ENCODE assay signal across 13 cellular contexts in the genomic region with DNA sequence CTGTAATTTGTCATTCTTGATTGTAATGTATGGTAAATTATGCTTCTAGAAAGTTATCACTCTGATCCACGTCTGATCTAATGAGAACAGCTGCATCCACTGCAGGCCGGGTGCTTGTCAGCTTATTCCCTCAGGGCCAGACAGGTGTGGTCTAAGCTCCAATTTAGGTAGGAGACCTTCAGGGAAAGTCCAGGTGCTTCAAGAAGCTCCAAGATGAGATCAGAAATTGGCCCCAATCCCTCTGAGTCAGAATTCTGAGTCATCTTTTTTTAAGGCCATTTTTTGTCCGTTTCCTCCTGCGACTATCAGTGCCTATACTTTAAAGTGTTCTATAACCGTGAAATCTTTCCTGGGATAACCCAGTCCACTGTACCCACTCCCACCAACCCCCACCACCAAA.
DNase-seq lines count a peak whose midpoint lies in the region; ATAC-seq, FAIRE-seq and TF ChIP-seq lines count a peak whose summit lies in the region.
"Had no signal": no experiment of that assay in that cellular context is flagged by ENCODE, and none has a peak within 500 bp of the region (broad histone marks: within the 10 kb centered on the region; RNA-seq: fewer than 3 reads in every experiment).

No MANE protein-coding gene starts in this region.

- peak; percentile 50 for DNase-seq in HTR-8/SVneo (ENCODE audit: insufficient read length, low spot score)
- peak; percentile 70 for DNase-seq in amniotic epithelial cell (ENCODE audit: low read depth)
- DNase-seq in foreskin keratinocyte: peak; percentile 99 to 100
- no peak for DNase-seq in progenitor cell of endocrine pancreas (ENCODE audit: low spot score, unreplicated experiment)
- no peak for DNase-seq in stimulated activated naive B cell treated with anti-CD40 and anti-IgM and Interleukin-4, amounts not matched to agents 10 μg/mL and 1 μg/mL and 100 μg/mL, for 72 hours
- DNase-seq in CD14-positive monocyte (ENCODE audit: low spot score): no peak
- no peak for DNase-seq in Ammon's horn (ENCODE audit: low spot score)
- DNase-seq: activated B cell treated with CpG ODN at 0.5 μM for 24 hours; activated effector memory CD4-positive, alpha-beta T cell treated with anti-CD3 and anti-CD28 coated beads, Interleukin-2, amount 50 U/mL, for 16 hours; H7; NCI-H1092 had no signal

- H3K27ac ChIP-seq in foreskin keratinocyte (peak overlapping the region; percentile 99), stomach smooth muscle (ENCODE audit: low read length) (peak overlapping the region; percentile 25)

- H3K4me3 Mint-ChIP-seq in progenitor cell of endocrine pancreas (ENCODE audit: low read depth): no peak overlapping the region
- no peak overlapping the region for H3K4me3 Mint-ChIP-seq in stimulated activated naive B cell treated with anti-CD40 and anti-IgM and Interleukin-4, amounts not matched to agents 10 μg/mL and 1 μg/mL and 100 μg/mL, for 72 hours
- H3K4me3 Mint-ChIP-seq in CD14-positive monocyte: no peak overlapping the region
- H3K4me3 Mint-ChIP-seq: activated B cell treated with CpG ODN at 0.5 μM for 24 hours had no signal

- TF ChIP-seq CTCF in foreskin keratinocyte (conservative IDR thresholded peaks at IDR 0.05): no peak
- no peak for TF ChIP-seq CTCF in progenitor cell of endocrine pancreas (IDR thresholded peaks at IDR 0.05; ENCODE audit: unreplicated experiment)
- TF ChIP-seq CTCF in CD14-positive monocyte (IDR thresholded peaks at IDR 0.05): no peak

- H3K4me1 ChIP-seq in foreskin keratinocyte (peaks cover 65% of the 10 kb centered on the region), stomach smooth muscle (ENCODE audit: control insufficient read depth, insufficient read depth, low read length) (peaks cover 12% of the 10 kb centered on the region)

- no peaks in the 10 kb centered on the region for H3K9me3 ChIP-seq in stomach smooth muscle (ENCODE audit: control insufficient read depth in 2 of 2, low read length in 2 of 2)

- FAIRE-seq in HTR-8/SVneo (lab: Jason Lieb, UNC): no peak
- FAIRE-seq: islet of Langerhans had no signal

- intact Hi-C loops in CD14-positive monocyte (cut with micrococcal nuclease): no loop called here

- H3K9me3 Mint-ChIP-seq in progenitor cell of endocrine pancreas (ENCODE audit: low read depth) (no peaks in the 10 kb centered on the region), CD14-positive monocyte (peaks cover 0 to 2% (median 0%) of the 10 kb centered on the region in 7 donors)
- no peaks in the 10 kb centered on the region for H3K9me3 Mint-ChIP-seq in stimulated activated naive B cell treated with anti-CD40 and anti-IgM and Interleukin-4, amounts not matched to agents 10 μg/mL and 1 μg/mL and 100 μg/mL, for 72 hours
- H3K9me3 Mint-ChIP-seq: activated B cell treated with CpG ODN at 0.5 μM for 24 hours had no signal

- no peaks in the 10 kb centered on the region for H3K27me3 ChIP-seq in foreskin keratinocyte
- H3K27me3 ChIP-seq in stomach smooth muscle (ENCODE audit: control insufficient read depth in 1 of 2, insufficient read depth in 2 of 2, low read length in 2 of 2): no peaks in the 10 kb centered on the region

- ATAC-seq in foreskin keratinocyte: peak; percentile 76
- ATAC-seq in stimulated activated naive B cell treated with anti-CD40 and anti-IgM and Interleukin-4, amounts not matched to agents 10 μg/mL and 1 μg/mL and 100 μg/mL, for 72 hours (replicated peaks): no peak

- no peak overlapping the region for H3K9ac ChIP-seq in stomach smooth muscle (ENCODE audit: low read length in 2 of 2)

- no peaks in the 10 kb centered on the region for H3K36me3 Mint-ChIP-seq in progenitor cell of endocrine pancreas (ENCODE audit: insufficient read depth)
- no peaks in the 10 kb centered on the region for H3K36me3 Mint-ChIP-seq in stimulated activated naive B cell treated with anti-CD40 and anti-IgM and Interleukin-4, amounts not matched to agents 10 μg/mL and 1 μg/mL and 100 μg/mL, for 72 hours
- no peaks in the 10 kb centered on the region for H3K36me3 Mint-ChIP-seq in CD14-positive monocyte

- H3K4me1 Mint-ChIP-seq in progenitor cell of endocrine pancreas (ENCODE audit: low read depth) (peaks cover 6% of the 10 kb centered on the region), CD14-positive monocyte (no peaks in the 10 kb centered on the region)
- H3K4me1 Mint-ChIP-seq in stimulated activated naive B cell treated with anti-CD40 and anti-IgM and Interleukin-4, amounts not matched to agents 10 μg/mL and 1 μg/mL and 100 μg/mL, for 72 hours: peaks cover 2 to 4% of the 10 kb centered on the region in 2 donors
- H3K4me1 Mint-ChIP-seq: activated B cell treated with CpG ODN at 0.5 μM for 24 hours had no signal

- no peak overlapping the region for H3K4me3 ChIP-seq in stomach smooth muscle (ENCODE audit: low read length in 2 of 2)

- H3K27ac Mint-ChIP-seq in progenitor cell of endocrine pancreas: no peak overlapping the region
- H3K27ac Mint-ChIP-seq in stimulated activated naive B cell treated with anti-CD40 and anti-IgM and Interleukin-4, amounts not matched to agents 10 μg/mL and 1 μg/mL and 100 μg/mL, for 72 hours: no peak overlapping the region
- H3K27ac Mint-ChIP-seq in CD14-positive monocyte: no peak overlapping the region
- H3K27ac Mint-ChIP-seq: activated B cell treated with CpG ODN at 0.5 μM for 24 hours had no signal

- H3K36me3 ChIP-seq in stomach smooth muscle (ENCODE audit: control insufficient read depth in 2 of 2, insufficient read depth in 2 of 2, low read length in 2 of 2): no peaks in the 10 kb centered on the region

- H3K27me3 Mint-ChIP-seq in progenitor cell of endocrine pancreas (peaks cover 10% of the 10 kb centered on the region), CD14-positive monocyte (ENCODE audit: low read depth in 3 of 3) (peaks cover 0 to 4% (median 0%) of the 10 kb centered on the region in 3 donors)
- peaks cover 5 to 24% of the 10 kb centered on the region in 2 donors for H3K27me3 Mint-ChIP-seq in stimulated activated naive B cell treated with anti-CD40 and anti-IgM and Interleukin-4, amounts not matched to agents 10 μg/mL and 1 μg/mL and 100 μg/mL, for 72 hours

Comparison
In these comparisons a context has a peak if more than half of its experiments do, and no peak if none do; other contexts are left out.
1. DNase-seq: peak in HTR-8/SVneo (single experiment), amniotic epithelial cell (single experiment) and foreskin keratinocyte (2 of 2); none in progenitor cell of endocrine pancreas (single experiment), stimulated activated naive B cell treated with anti-CD40 and anti-IgM and Interleukin-4, amounts not matched to agents 10 μg/mL and 1 μg/mL and 100 μg/mL, for 72 hours (single experiment), CD14-positive monocyte (single experiment) and Ammon's horn (single experiment).